ENCODE assay signal across 8 cellular contexts in genomic region chr17:76239538-76240274, GRCh38. TPM values are rescaled to one million over a fixed set of nuclear protein-coding genes. Genes with fewer than 3 reads are reported as not detected.
DNase-seq lines count a peak whose midpoint lies in the region; TF ChIP-seq lines count a peak whose summit lies in the region.

No MANE protein-coding gene starts in this region.

- H3K27ac Mint-ChIP-seq in glutamatergic neuron (ENCODE audit: unreplicated experiment): no peak overlapping the region

- peaks cover 3% of the 10 kb centered on the region for H3K36me3 Mint-ChIP-seq in glutamatergic neuron (ENCODE audit: unreplicated experiment)

- peaks cover 14% of the 10 kb centered on the region for H3K27me3 Mint-ChIP-seq in glutamatergic neuron (ENCODE audit: unreplicated experiment)

- H3K4me3 Mint-ChIP-seq in glutamatergic neuron (ENCODE audit: unreplicated experiment): peak overlapping the region; percentile 74

- peak; percentile 64 for DNase-seq in activated effector memory CD4-positive, alpha-beta T cell treated with anti-CD3 and anti-CD28 coated beads, Interleukin-2, amount 50 U/mL, for 16 hours
- DNase-seq in activated effector memory CD4-positive, alpha-beta T cell treated with Interleukin-2 at 50 U/mL for 16 hours: no peak
- DNase-seq in T-helper 9 cell (peak; percentile 6), glutamatergic neuron (peak; percentile 33), retinal pigment epithelial cell (ENCODE audit: low read depth) (no peak), germinal center (ENCODE audit: low spot score) (no peak), DMS79 treated with DMSO at 0.1 percent for 48 hours (lab: John Stamatoyannopoulos, UW) (no peak), HCEC 1CT (no peak)

- peaks cover 3% of the 10 kb centered on the region for H3K4me1 Mint-ChIP-seq in glutamatergic neuron (ENCODE audit: low read depth, unreplicated experiment)

- peaks cover 2% of the 10 kb centered on the region for H3K9me3 Mint-ChIP-seq in glutamatergic neuron (ENCODE audit: unreplicated experiment)

- no peak for TF ChIP-seq CTCF in glutamatergic neuron (IDR thresholded peaks at IDR 0.05; ENCODE audit: partially characterized antibody, unreplicated experiment)
- TF ChIP-seq CTCF in retinal pigment epithelial cell (conservative IDR thresholded peaks at IDR 0.05; ENCODE audit: low read depth, low read length): no peak

- peak overlapping the region; percentile 29 for H3K4me3 ChIP-seq in retinal pigment epithelial cell (ENCODE audit: low read length)

RNA-seq across cellular contexts. Expression of gene RNF157, which starts 0.6 kb away (rescaled TPM):
- total RNA-seq in glutamatergic neuron (ENCODE audit: unreplicated experiment): 17.8 TPM

RNA-seq across cellular contexts. Expression of gene UBALD2, which starts 25.4 kb away (rescaled TPM):
- total RNA-seq in glutamatergic neuron (ENCODE audit: unreplicated experiment): 58.7 TPM

Comparison
In these comparisons a context has a peak if more than half of its experiments do, and no peak if none do; other contexts are left out.
1. DNase-seq: peak in activated effector memory CD4-positive, alpha-beta T cell treated with anti-CD3 and anti-CD28 coated beads, Interleukin-2, amount 50 U/mL, for 16 hours (single experiment), T-helper 9 cell (single experiment) and glutamatergic neuron (single experiment); none in activated effector memory CD4-positive, alpha-beta T cell treated with Interleukin-2 at 50 U/mL for 16 hours (single experiment), retinal pigment epithelial cell (single experiment), germinal center (single experiment), DMS79 treated with DMSO at 0.1 percent for 48 hours (single experiment) and HCEC 1CT (single experiment).